Comparison of ENCODE assay signal across 8 cellular contexts in the genomic region with DNA sequence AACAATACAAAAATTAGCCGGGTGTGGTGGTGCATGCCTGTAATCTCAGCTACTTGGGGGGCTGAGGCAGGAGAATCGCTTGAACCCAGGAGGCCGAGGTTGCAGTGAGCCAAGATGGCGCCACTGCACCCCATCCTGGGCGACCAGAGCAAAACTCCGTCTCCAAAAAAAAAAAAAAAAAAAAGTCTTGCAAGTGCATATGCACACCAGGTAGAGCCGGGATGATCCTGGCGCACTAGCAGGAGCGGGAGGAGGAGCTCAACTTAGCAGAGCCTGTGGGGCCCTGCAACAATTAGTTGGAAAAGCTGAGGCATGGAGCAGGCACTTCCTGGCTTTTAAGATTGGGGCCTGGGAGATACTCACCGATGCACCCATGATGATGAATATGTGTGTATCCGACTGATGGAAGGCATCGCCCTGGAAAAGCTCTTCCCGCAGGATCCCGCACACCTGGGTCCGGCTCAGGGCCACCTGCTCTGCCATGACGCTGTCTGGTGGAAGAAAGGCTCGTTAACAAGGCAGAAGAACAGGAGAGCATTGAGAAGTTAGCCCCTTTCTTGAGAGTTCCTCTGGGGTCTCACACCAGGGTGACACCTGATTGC. TPM values are rescaled to one million over a fixed set of nuclear protein-coding genes. Genes with fewer than 3 reads are reported as not detected.
DNase-seq lines count a peak whose midpoint lies in the region; ATAC-seq and TF ChIP-seq lines count a peak whose summit lies in the region.

No MANE protein-coding gene starts in this region.

- no peak for ATAC-seq in natural killer cell
- no peak for ATAC-seq in GM21786 (IDR thresholded peaks at IDR 0.05; ENCODE audit: unreplicated experiment)

- peaks cover 25 to 52% of the 10 kb centered on the region in 2 donors for H3K4me1 Mint-ChIP-seq in natural killer cell

- no peaks in the 10 kb centered on the region for H3K27me3 Mint-ChIP-seq in natural killer cell (ENCODE audit: low read depth in 2 of 2)

- TF ChIP-seq CTCF in KMS-11 (conservative IDR thresholded peaks at IDR 0.05; ENCODE audit: low read depth, low read length) (no peak), choroid plexus epithelial cell (conservative IDR thresholded peaks at IDR 0.05; ENCODE audit: low read depth, low read length) (no peak), natural killer cell (IDR thresholded peaks at IDR 0.05) (no peak)

- peak overlapping the region; percentile 85 for H3K9ac ChIP-seq in BLaER1
- H3K9ac ChIP-seq in KMS-11: no peak overlapping the region

- H2AFZ ChIP-seq in KMS-11 (ENCODE audit: low read depth): no peak overlapping the region; the same call in 1 of the 2 replicates

- intact Hi-C loops in natural killer cell (cut with micrococcal nuclease): no loop called here

- peaks cover 19% of the 10 kb centered on the region; the same call in 1 of the 2 replicates for H3K36me3 ChIP-seq in BLaER1
- H3K36me3 ChIP-seq in KMS-11 (ENCODE audit: insufficient read depth): no peaks in the 10 kb centered on the region

- H3K9me3 ChIP-seq in BLaER1: peaks cover 23% of the 10 kb centered on the region

- peaks cover 63% of the 10 kb centered on the region for H3K4me1 ChIP-seq in BLaER1
- peaks cover 14% of the 10 kb centered on the region for H3K4me1 ChIP-seq in KMS-11 (ENCODE audit: low read depth, poor library complexity, severe bottlenecking)

- no peak for DNase-seq in choroid plexus epithelial cell (ENCODE audit: low read depth)
- DNase-seq in natural killer cell: no peak
- no peak for DNase-seq in ureter (ENCODE audit: low spot score)
- no peak for DNase-seq in effector CD8-positive, alpha-beta T cell (lab: John Stamatoyannopoulos, UW)
- no peak for DNase-seq in EL

- peaks cover 28% of the 10 kb centered on the region for H3K79me2 ChIP-seq in KMS-11 (ENCODE audit: insufficient read depth, low read depth)

- H3K27ac ChIP-seq in BLaER1 (no peak overlapping the region), KMS-11 (no peak overlapping the region)

- H3K4me3 Mint-ChIP-seq in natural killer cell: peak overlapping the region; percentile 75

- H3K4me3 ChIP-seq in BLaER1: peak overlapping the region; percentile 79
- H3K4me3 ChIP-seq in KMS-11 (IDR thresholded peaks at IDR 0.05; ENCODE audit: insufficient read depth, low read depth, low read length): no peak overlapping the region
- peak overlapping the region; percentile 76 for H3K4me3 ChIP-seq in choroid plexus epithelial cell (ENCODE audit: low read depth, low read length)

- H3K27me3 ChIP-seq in BLaER1 (peaks cover 48% of the 10 kb centered on the region), KMS-11 (ENCODE audit: insufficient read depth, low read depth) (no peaks in the 10 kb centered on the region)

- no peaks in the 10 kb centered on the region for H3K36me3 Mint-ChIP-seq in natural killer cell

- H3K4me2 ChIP-seq in BLaER1 (peak overlapping the region; percentile 84), KMS-11 (peak overlapping the region; percentile 89)

- no peaks in the 10 kb centered on the region for H3K9me3 Mint-ChIP-seq in natural killer cell

- peaks cover 59% of the 10 kb centered on the region for H4K20me1 ChIP-seq in BLaER1
- H4K20me1 ChIP-seq in KMS-11 (ENCODE audit: insufficient read depth): no peaks in the 10 kb centered on the region

- H3K27ac Mint-ChIP-seq in natural killer cell: peak overlapping the region; percentile 90 to 93

RNA-seq across cellular contexts. Expression of a gene that starts 0.9 kb away (rescaled TPM):
- 100 to 1,000 TPM; 184 to 220 (median 197) TPM for total RNA-seq in natural killer cell
- total RNA-seq in ureter: 52.3 TPM

RNA-seq across cellular contexts. Expression of a gene that starts 1.6 kb away (rescaled TPM):
- total RNA-seq in natural killer cell: 10 to 100 TPM; 64.8 to 84.6 (median 84.1) TPM
- total RNA-seq in ureter: 28.5 TPM

RNA-seq across cellular contexts. Expression of a gene that starts 29.7 kb away (rescaled TPM):
- 10 to 100 TPM; 31.1 to 38.0 (median 37.3) TPM for total RNA-seq in natural killer cell
- total RNA-seq in ureter: 46.3 TPM

RNA-seq across cellular contexts. Expression of a gene that starts 39.2 kb away (rescaled TPM):
- total RNA-seq in natural killer cell (not detected), ureter (not detected)

RNA-seq across cellular contexts. Expression of a gene that starts 55.3 kb away (rescaled TPM):
- total RNA-seq in natural killer cell (10 to 100 TPM; 26.5 to 42.1 (median 31.8) TPM), ureter (23.4 TPM)
